In the genomic region with DNA sequence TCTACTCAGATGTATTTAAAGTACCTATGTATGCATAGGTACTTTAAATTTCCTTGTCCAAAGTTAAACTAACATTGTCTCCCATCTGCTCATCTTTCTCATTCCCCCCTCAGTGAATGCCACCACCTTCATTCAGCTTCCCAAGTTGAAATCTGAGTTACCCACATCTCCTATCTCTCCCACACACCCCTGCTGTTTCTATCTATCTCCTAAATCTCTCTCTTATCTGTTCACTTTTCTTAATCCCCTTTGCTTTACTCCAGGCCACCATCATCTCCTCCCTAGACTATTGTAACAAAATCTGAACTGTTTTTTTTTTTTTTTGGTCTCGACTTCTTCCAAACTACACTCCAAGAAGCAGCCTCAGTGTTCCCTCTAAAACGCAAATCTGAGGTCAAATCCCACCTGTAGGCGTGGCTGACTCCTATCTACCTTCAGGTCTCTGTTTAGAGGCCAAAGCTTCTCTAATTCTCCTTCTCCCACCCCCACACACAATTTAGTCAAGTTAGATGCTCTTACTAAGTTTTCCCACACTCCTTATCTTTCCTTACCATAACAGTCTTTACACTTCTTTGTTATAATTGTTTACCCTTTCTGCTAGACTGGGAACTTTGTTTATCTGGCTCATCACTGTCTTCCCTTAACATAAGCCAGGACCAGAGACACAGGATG, we compare ENCODE assay signal across 26 cellular contexts.
"Had no signal": no experiment of that assay in that cellular context is flagged by ENCODE, and none has a peak within 500 bp of the region (broad histone marks: within the 10 kb centered on the region; RNA-seq: fewer than 3 reads in every experiment).

No MANE protein-coding gene starts in this region.

- H3K36me3 ChIP-seq: ascending aorta, brain microvascular endothelial cell, stomach, tibial artery had no signal

- H3K4me3 ChIP-seq: ascending aorta, coronary artery, mucosa of descending colon, stomach, tibial artery had no signal

- H3K27ac ChIP-seq: ascending aorta, brain microvascular endothelial cell, coronary artery, stomach, tibial artery had no signal

- H3K4me1 ChIP-seq: ascending aorta had no signal

- DNase-seq: activated B cell treated with CpG ODN at 0.5 μM for 24 hours; activated CD4-positive, alpha-beta T cell treated with anti-CD3 and anti-CD28 coated beads, Interleukin-2, amount 50 U/mL, for 1 hour; activated CD8-positive, alpha-beta memory T cell treated with anti-CD3 and anti-CD28 coated beads, Interleukin-2, amount 10 ng/mL, durations not matched to agents 7 days and 5 days; activated CD8-positive, alpha-beta T cell treated with anti-CD3 and anti-CD28 coated beads, Interleukin-2, amount 10 ng/mL, durations not matched to agents 7 days and 5 days; activated effector memory CD4-positive, alpha-beta T cell treated with Interleukin-2 at 50 U/mL for 16 hours; activated naive CD4-positive, alpha-beta T cell treated with Interleukin-2 at 50 U/mL for 16 hours; activated naive CD8-positive, alpha-beta T cell treated with anti-CD3 and anti-CD28 coated beads, Interleukin-2, amount 10 ng/mL, durations not matched to agents 7 days and 5 days; brain microvascular endothelial cell; effector memory CD4-positive, alpha-beta T cell; foreskin fibroblast; hippocampal formation; kidney; left colon; mucosa of descending colon; right cardiac atrium; stimulated activated CD4-positive, alpha-beta T cell treated with anti-CD3 and anti-CD28 coated beads, Interleukin-15, amount 100 ng/mL, for 24 hours; stimulated activated CD4-positive, alpha-beta T cell treated with anti-CD3 and anti-CD28 coated beads, Interleukin-2, amount 100 ng/mL, for 24 hours; stimulated activated naive B cell treated with anti-CD40 and anti-IgM and Interleukin-4, amounts not matched to agents 10 μg/mL and 1 μg/mL and 100 μg/mL, for 72 hours; stomach; T-helper 17 cell; T1000; tibial artery had no signal

- H3K9me3 ChIP-seq: ascending aorta, mucosa of descending colon, stomach, tibial artery had no signal

- H3K9me3 Mint-ChIP-seq: activated B cell treated with CpG ODN at 0.5 μM for 24 hours; activated naive CD8-positive, alpha-beta T cell treated with anti-CD3 and anti-CD28 coated beads, Interleukin-2, amount 10 ng/mL, durations not matched to agents 7 days and 5 days; natural killer cell treated with Interleukin-12 subunit alpha and Interleukin-12 subunit beta and Interleukin-15 and Interleukin-18, amount 100 ng/mL, for 72 hours; stimulated activated naive B cell treated with anti-CD40 and anti-IgM and Interleukin-4, amounts not matched to agents 10 μg/mL and 1 μg/mL and 100 μg/mL, for 72 hours had no signal

- H3K27me3 ChIP-seq: ascending aorta, dorsolateral prefrontal cortex, tibial artery had no signal

- H3K36me3 Mint-ChIP-seq: activated CD8-positive, alpha-beta memory T cell treated with anti-CD3 and anti-CD28 coated beads, Interleukin-2, amount 10 ng/mL, durations not matched to agents 7 days and 5 days; activated naive CD8-positive, alpha-beta T cell treated with anti-CD3 and anti-CD28 coated beads, Interleukin-2, amount 10 ng/mL, durations not matched to agents 7 days and 5 days; natural killer cell treated with Interleukin-12 subunit alpha and Interleukin-12 subunit beta and Interleukin-15 and Interleukin-18, amount 100 ng/mL, for 72 hours; stimulated activated naive B cell treated with anti-CD40 and anti-IgM and Interleukin-4, amounts not matched to agents 10 μg/mL and 1 μg/mL and 100 μg/mL, for 72 hours had no signal

- H3K4me3 Mint-ChIP-seq: activated B cell treated with CpG ODN at 0.5 μM for 24 hours; activated CD8-positive, alpha-beta memory T cell treated with anti-CD3 and anti-CD28 coated beads, Interleukin-2, amount 10 ng/mL, durations not matched to agents 7 days and 5 days; activated CD8-positive, alpha-beta T cell treated with anti-CD3 and anti-CD28 coated beads, Interleukin-2, amount 10 ng/mL, durations not matched to agents 7 days and 5 days; activated naive CD8-positive, alpha-beta T cell treated with anti-CD3 and anti-CD28 coated beads, Interleukin-2, amount 10 ng/mL, durations not matched to agents 7 days and 5 days; natural killer cell treated with Interleukin-12 subunit alpha and Interleukin-12 subunit beta and Interleukin-15 and Interleukin-18, amount 100 ng/mL, for 72 hours; stimulated activated naive B cell treated with anti-CD40 and anti-IgM and Interleukin-4, amounts not matched to agents 10 μg/mL and 1 μg/mL and 100 μg/mL, for 72 hours; T-helper 17 cell had no signal

- H3K27ac Mint-ChIP-seq: activated B cell treated with CpG ODN at 0.5 μM for 24 hours; activated CD8-positive, alpha-beta memory T cell treated with anti-CD3 and anti-CD28 coated beads, Interleukin-2, amount 10 ng/mL, durations not matched to agents 7 days and 5 days; activated CD8-positive, alpha-beta T cell treated with anti-CD3 and anti-CD28 coated beads, Interleukin-2, amount 10 ng/mL, durations not matched to agents 7 days and 5 days; activated naive CD8-positive, alpha-beta T cell treated with anti-CD3 and anti-CD28 coated beads, Interleukin-2, amount 10 ng/mL, durations not matched to agents 7 days and 5 days; natural killer cell treated with Interleukin-12 subunit alpha and Interleukin-12 subunit beta and Interleukin-15 and Interleukin-18, amount 100 ng/mL, for 72 hours; stimulated activated naive B cell treated with anti-CD40 and anti-IgM and Interleukin-4, amounts not matched to agents 10 μg/mL and 1 μg/mL and 100 μg/mL, for 72 hours; T-helper 17 cell had no signal
